ENCODE assay signal across 10 cellular contexts in the genomic region with DNA sequence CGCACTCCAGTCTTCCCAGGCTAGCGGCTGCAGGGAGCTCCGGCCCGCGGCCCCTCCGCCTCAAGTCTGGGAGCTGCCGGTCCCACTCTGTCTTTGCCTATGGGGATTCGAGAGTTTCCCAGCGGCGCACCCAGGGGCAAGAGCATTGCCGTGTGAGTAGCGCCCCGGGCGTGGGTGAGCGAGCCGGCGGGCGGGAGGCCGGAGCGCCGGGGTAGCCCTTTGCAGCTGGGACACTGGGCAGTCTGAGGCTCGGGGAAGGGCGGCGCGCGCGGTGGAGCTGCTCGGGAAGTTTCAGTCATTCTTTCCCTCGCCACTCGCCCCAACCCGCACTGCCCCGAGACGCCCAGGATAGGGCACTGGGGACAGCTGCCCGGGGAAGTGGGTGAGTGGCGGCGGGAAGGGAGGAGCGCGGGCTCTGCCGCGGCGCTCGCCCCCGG. TPM values are rescaled to one million over a fixed set of nuclear protein-coding genes. Genes with fewer than 3 reads are reported as not detected.
DNase-seq lines count a peak whose midpoint lies in the region; ATAC-seq and TF ChIP-seq lines count a peak whose summit lies in the region.
"Had no signal": no experiment of that assay in that cellular context is flagged by ENCODE, and none has a peak within 500 bp of the region (broad histone marks: within the 10 kb centered on the region; RNA-seq: fewer than 3 reads in every experiment).

No MANE protein-coding gene starts in this region.

- no peaks in the 10 kb centered on the region for H3K4me1 ChIP-seq in H9 (ENCODE audit: insufficient read depth, low read length)
- H3K4me1 ChIP-seq in right cardiac atrium (ENCODE audit: control insufficient read depth, insufficient read depth, low read length), result no peaks in the 10 kb centered on the region

- peaks cover 81% of the 10 kb centered on the region for H3K27me3 Mint-ChIP-seq in H9 (ENCODE audit: low read depth)

- H4K5ac ChIP-seq in H9 (ENCODE audit: insufficient read length, low read depth, low read length), result no peak overlapping the region

- no peak overlapping the region for H3K18ac ChIP-seq in H9 (ENCODE audit: insufficient read length, low read depth, low read length)

- H3K4me2 ChIP-seq in H9 (ENCODE audit: insufficient read depth, insufficient read length, low read length), result peak overlapping the region; percentile 41

- H2BK12ac ChIP-seq in H9 (ENCODE audit: insufficient read length, low read depth, low read length), result no peak overlapping the region

- H2BK15ac ChIP-seq in H9 (ENCODE audit: low read depth, low read length), result no peak overlapping the region

- H3K9me3 Mint-ChIP-seq in H9, result no peaks in the 10 kb centered on the region

- no peak overlapping the region for H4K8ac ChIP-seq in H9 (replicated peaks; ENCODE audit: insufficient read length, low read depth, low read length)

- H3K27ac ChIP-seq in H9 (ENCODE audit: insufficient read length, low read depth, low read length) (no peak overlapping the region), VCaP (peak overlapping the region; percentile 92), right cardiac atrium (ENCODE audit: low read length) (no peak overlapping the region)
- H3K27ac ChIP-seq: skin epidermis had no signal

- H3T11ph ChIP-seq in H9 (ENCODE audit: low read length), result no peak overlapping the region

- H3K27me3 ChIP-seq in H9 (ENCODE audit: insufficient read depth, low read length) (peaks cover 21% of the 10 kb centered on the region), right cardiac atrium (ENCODE audit: control insufficient read depth, insufficient read depth) (peaks cover 3% of the 10 kb centered on the region)

- no peaks in the 10 kb centered on the region for H3K79me2 ChIP-seq in H9 (ENCODE audit: insufficient read depth, low read length)

- WGBS in H9 (ENCODE audit: extremely low coverage, insufficient read length, low lambda C conversion rate), result no CpG with 5 or more reads among the region's 43 CpGs
- WGBS in right cardiac atrium, result under 1% methylated on average over 43 of the region's 43 CpGs

- no peaks in the 10 kb centered on the region for H3K9me3 ChIP-seq in H9 (ENCODE audit: control insufficient read depth, low read depth, low read length)
- no peaks in the 10 kb centered on the region for H3K9me3 ChIP-seq in right cardiac atrium (ENCODE audit: control insufficient read depth, low read length)

- no peak overlapping the region for H3K4ac ChIP-seq in H9 (ENCODE audit: low read depth, low read length)

- H3K56ac ChIP-seq in H9 (ENCODE audit: insufficient read length, low read depth, low read length), result no peak overlapping the region

- H3K27ac Mint-ChIP-seq in H9, result no peak overlapping the region

- H3K23ac ChIP-seq in H9 (ENCODE audit: insufficient read length, low read depth, low read length), result no peak overlapping the region

- no peak overlapping the region for H2BK120ac ChIP-seq in H9 (ENCODE audit: low read depth, low read length, poor library complexity, severe bottlenecking)

- H3K23me2 ChIP-seq in H9 (ENCODE audit: insufficient read length, low read depth, low read length, poor library complexity, severe bottlenecking), result peaks cover 9% of the 10 kb centered on the region

- H3K4me3 Mint-ChIP-seq in H9, result peak overlapping the region; percentile 67 to 84

- intact Hi-C loops in right cardiac atrium (cut with DNase I), result no loop called here

- H2BK20ac ChIP-seq in H9 (ENCODE audit: low read depth, low read length, poor library complexity, severe bottlenecking), result no peak overlapping the region

- no peaks in the 10 kb centered on the region; a peak in 1 of 7 replicates for H3K36me3 Mint-ChIP-seq in H9 (ENCODE audit: insufficient read depth in 1 of 3, low read depth in 3 of 3)

- H3K9ac ChIP-seq in H9 (ENCODE audit: extremely low read depth, insufficient read length, low read length), result no peak overlapping the region

- H2AK5ac ChIP-seq in H9 (ENCODE audit: insufficient read length, low read length), result no peak overlapping the region

- H4K91ac ChIP-seq in H9 (ENCODE audit: insufficient read length, low read depth, low read length), result no peak overlapping the region

- peak in 1 of 2 donors; percentile 19 for ATAC-seq in right cardiac atrium

- H3K79me1 ChIP-seq in H9 (ENCODE audit: insufficient read depth, low read depth, low read length, poor library complexity, severe bottlenecking), result no peaks in the 10 kb centered on the region

- no peak overlapping the region for H2AFZ ChIP-seq in H9 (ENCODE audit: low read length)

- DNase-seq in H9, result no peak
- peak in 1 of 3 donors; percentile 26 for DNase-seq in right cardiac atrium
- DNase-seq in retina, result peak; percentile 88
- DNase-seq in T1000 (lab: John Stamatoyannopoulos, UW), result no peak
- DNase-seq in NCI-H2196 treated with DMSO at 0.1 percent for 48 hours (lab: John Stamatoyannopoulos, UW; ENCODE audit: unreplicated experiment), result no peak
- no peak for DNase-seq in activated naive CD4-positive, alpha-beta T cell treated with Interleukin-2 at 50 U/mL for 16 hours
- DNase-seq in SIG-M5 treated with dmso at 0.1 percent for 504 hours (lab: John Stamatoyannopoulos, UW; ENCODE audit: unreplicated experiment), result no peak

- H2BK5ac ChIP-seq in H9 (ENCODE audit: insufficient read length, low read length), result no peak overlapping the region

- H3K4me1 Mint-ChIP-seq in H9, result peaks cover 5 to 9% of the 10 kb centered on the region in 2 experiments; a peak in 3 of 4 replicates

- H4K20me1 ChIP-seq in H9 (ENCODE audit: control insufficient read depth, insufficient read depth, insufficient read length), result no peaks in the 10 kb centered on the region

- no peak overlapping the region for H3K14ac ChIP-seq in H9 (ENCODE audit: insufficient read depth, low read length)

- H3K4me3 ChIP-seq in right cardiac atrium (ENCODE audit: low read length), result peak overlapping the region; percentile 40

- TF ChIP-seq CTCF in H9 (conservative IDR thresholded peaks at IDR 0.05), result no peak
- no peak for TF ChIP-seq CTCF in VCaP (conservative IDR thresholded peaks at IDR 0.05)

RNA-seq across cellular contexts. Expression of a gene that starts 0.5 kb away (rescaled TPM):
- total RNA-seq in H9 (2021), result 0.70 and 0.81 TPM in 2 replicates
- under 1 TPM in 1 of 4 donors, not detected in 3; 0.09 TPM for total RNA-seq in right cardiac atrium
- not detected for polyA plus RNA-seq in right cardiac atrium
- total RNA-seq: endothelial cell of umbilical vein had no signal
- polyA plus RNA-seq: endothelial cell of umbilical vein had no signal
